1 cellular context compared by ENCODE assay signal in the genomic region with DNA sequence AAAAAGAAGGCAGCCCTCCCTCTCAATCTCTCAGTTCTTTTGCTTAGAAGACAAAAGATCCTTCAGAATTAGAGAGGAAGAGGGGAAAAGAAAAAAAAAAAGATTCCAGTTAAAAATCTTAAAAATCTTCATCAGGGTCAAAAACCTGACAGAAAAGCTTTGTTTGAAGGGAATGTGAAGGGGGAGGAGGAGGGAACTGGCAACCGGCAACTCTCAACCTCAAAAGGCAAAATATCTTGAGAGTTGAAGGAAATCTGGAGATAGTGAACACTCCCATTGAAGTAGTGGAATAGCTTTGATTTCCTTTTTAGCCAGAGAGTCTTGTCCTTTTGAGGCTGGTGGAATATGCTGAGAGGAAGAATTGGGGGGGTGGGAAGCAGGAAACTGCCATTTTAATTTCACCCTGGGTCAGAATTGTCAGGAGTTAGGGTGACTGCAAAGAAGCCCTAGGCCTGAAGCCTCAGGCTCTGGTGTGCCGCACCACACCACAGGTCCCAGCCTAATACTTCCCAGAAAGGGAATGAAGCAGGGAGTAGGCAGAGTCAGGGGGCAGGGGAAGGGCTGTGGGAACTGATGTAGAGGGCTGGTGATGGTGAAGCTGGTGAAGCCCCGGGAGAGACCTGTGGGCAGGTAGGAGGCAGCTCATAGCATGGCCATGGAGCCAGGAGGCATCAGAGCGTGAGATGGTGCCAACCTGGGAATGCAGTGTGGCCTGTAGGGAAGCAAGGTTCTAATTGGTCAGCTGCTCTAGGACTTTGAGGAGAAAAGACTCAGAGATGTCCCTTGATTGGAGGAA.
TF ChIP-seq lines count a peak whose summit lies in the region.

No MANE protein-coding gene starts in this region.

TF ChIP-seq in H1, 55 proteins besides CTCF, POLR2A, EP300 and RAD21:
- no peak for TF ChIP-seq E2F6 (IDR thresholded peaks at IDR 0.05)
- TF ChIP-seq ZNF274 (IDR thresholded peaks at IDR 0.05; ENCODE audit: borderline replicate concordance, extremely low read depth, low read length), result no peak
- TF ChIP-seq BRCA1 (IDR thresholded peaks at IDR 0.05; ENCODE audit: low read depth, low read length), result no peak
- TF ChIP-seq RNF2 (IDR thresholded peaks at IDR 0.05; ENCODE audit: borderline replicate concordance, low read depth, low read length, missing control alignments, poor library complexity, severe bottlenecking), result no peak
- TF ChIP-seq RFX5 (IDR thresholded peaks at IDR 0.05; ENCODE audit: borderline replicate concordance, low read depth, low read length), result no peak
- TF ChIP-seq ASH2L (IDR thresholded peaks at IDR 0.05; ENCODE audit: low read length), result no peak
- TF ChIP-seq, protein P1, sequence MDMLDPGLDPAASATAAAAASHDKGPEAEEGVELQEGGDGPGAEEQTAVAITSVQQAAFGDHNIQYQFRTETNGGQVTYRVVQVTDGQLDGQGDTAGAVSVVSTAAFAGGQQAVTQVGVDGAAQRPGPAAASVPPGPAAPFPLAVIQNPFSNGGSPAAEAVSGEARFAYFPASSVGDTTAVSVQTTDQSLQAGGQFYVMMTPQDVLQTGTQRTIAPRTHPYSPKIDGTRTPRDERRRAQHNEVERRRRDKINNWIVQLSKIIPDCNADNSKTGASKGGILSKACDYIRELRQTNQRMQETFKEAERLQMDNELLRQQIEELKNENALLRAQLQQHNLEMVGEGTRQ (IDR thresholded peaks at IDR 0.05; ENCODE audit: low read length), result no peak
- no peak for TF ChIP-seq HDAC2 (IDR thresholded peaks at IDR 0.05; ENCODE audit: borderline replicate concordance in 1 of 2, low read depth in 2 of 2, low read length in 2 of 2)
- no peak for TF ChIP-seq TAF7 (optimal IDR thresholded peaks at IDR 0.05; ENCODE audit: borderline replicate concordance, low read depth, low read length)
- no peak for TF ChIP-seq CEBPB (IDR thresholded peaks at IDR 0.05; ENCODE audit: low read depth, low read length)
- no peak for TF ChIP-seq PHF8 (conservative IDR thresholded peaks at IDR 0.05; ENCODE audit: low read depth, low read length)
- TF ChIP-seq EZH2 (IDR thresholded peaks at IDR 0.05; ENCODE audit: low read depth, low read length, severe bottlenecking), result no peak
- no peak for TF ChIP-seq SP2 (IDR thresholded peaks at IDR 0.05; ENCODE audit: low read length)
